ENCODE assay signal across 24 cellular contexts in genomic region chr10:131971591-131971990, GRCh38. TPM values are rescaled to one million over a fixed set of nuclear protein-coding genes. Genes with fewer than 3 reads are reported as not detected.
A peak's percentile ranks its signal among the peaks of the same experiment; 100 is the strongest.
DNase-seq lines count a peak whose midpoint lies in the region; ATAC-seq and TF ChIP-seq lines count a peak whose summit lies in the region.
"Had no signal": no experiment of that assay in that cellular context is flagged by ENCODE, and none has a peak within 500 bp of the region (broad histone marks: within the 10 kb centered on the region; RNA-seq: fewer than 3 reads in every experiment).

No MANE protein-coding gene starts in this region.

- TF ChIP-seq RAD21 in SK-N-SH (IDR thresholded peaks at IDR 0.05; ENCODE audit: low read length) = no peak

- no peaks in the 10 kb centered on the region for H3F3A ChIP-seq in SK-N-SH (replicated peaks; ENCODE audit: insufficient read depth)

- no peaks in the 10 kb centered on the region for H3K27me3 ChIP-seq in AG04450 (ENCODE audit: control insufficient read depth, insufficient read depth, low read length)
- no peaks in the 10 kb centered on the region for H3K27me3 ChIP-seq in SK-N-SH (ENCODE audit: insufficient read depth)
- H3K27me3 ChIP-seq: ascending aorta, esophagus muscularis mucosa, gastroesophageal sphincter, suprapubic skin, vagina had no signal

- 97% methylated on average over 7 of the region's 7 CpGs for WGBS in SK-N-SH (ENCODE audit: low lambda C conversion rate)

- H3K27ac ChIP-seq in AG04450 (ENCODE audit: low read depth, low read length) (peak overlapping the region; percentile 39), VCaP (peak overlapping the region; percentile 70), SK-N-SH (ENCODE audit: low read depth in 2 of 2, low read length in 1 of 2) (no peak overlapping the region; a peak in 1 of 4 replicates)
- H3K27ac ChIP-seq: esophagus muscularis mucosa, SK-N-MC, suprapubic skin, vagina had no signal

- H3K9me3 Mint-ChIP-seq in activated CD8-positive, alpha-beta memory T cell treated with anti-CD3 and anti-CD28 coated beads, Interleukin-2, amount 10 ng/mL, durations not matched to agents 7 days and 5 days (ENCODE audit: low read depth) = no peaks in the 10 kb centered on the region
- no peaks in the 10 kb centered on the region for H3K9me3 Mint-ChIP-seq in brain

- peaks cover 0 to 20% of the 10 kb centered on the region in 2 experiments; a peak in 2 of 4 replicates for H3K4me1 ChIP-seq in SK-N-SH (ENCODE audit: control insufficient read depth in 1 of 2, insufficient read depth in 2 of 2, low read depth in 1 of 2, low read length in 1 of 2)
- H3K4me1 ChIP-seq: ascending aorta had no signal

- no peak overlapping the region for H3K4me3 ChIP-seq in AG04450 (ENCODE audit: low read depth, low read length)
- H3K4me3 ChIP-seq in SK-N-SH (ENCODE audit: low read depth in 2 of 2, low read length in 1 of 2) = no peak overlapping the region
- H3K4me3 ChIP-seq: ascending aorta, esophagus muscularis mucosa, gastroesophageal sphincter, GM12878, SK-N-MC, suprapubic skin, vagina had no signal

- H2AFZ ChIP-seq in SK-N-SH (ENCODE audit: low read depth) = no peak overlapping the region

- ATAC-seq in activated CD8-positive, alpha-beta memory T cell treated with anti-CD3 and anti-CD28 coated beads, Interleukin-2, amount 10 ng/mL, durations not matched to agents 7 days and 5 days = no peak
- ATAC-seq in GM18511 (IDR thresholded peaks at IDR 0.05; ENCODE audit: unreplicated experiment) = no peak

- H4K20me1 ChIP-seq in SK-N-SH (ENCODE audit: insufficient read depth) = peaks cover 49% of the 10 kb centered on the region

- DNase-seq in activated CD8-positive, alpha-beta memory T cell treated with anti-CD3 and anti-CD28 coated beads, Interleukin-2, amount 10 ng/mL, durations not matched to agents 7 days and 5 days = no peak
- DNase-seq in activated CD8-positive, alpha-beta memory T cell treated with anti-CD3 and anti-CD28 coated beads for 24 hours = no peak
- DNase-seq in AG04450 (ENCODE audit: low read depth, low spot score) (no peak), HuH-7 (ENCODE audit: low spot score) (no peak), SK-N-SH (no peak)
- DNase-seq: ACHN; effector CD8-positive, alpha-beta T cell; GDM1; NCI-H1105; NCI-H2081; nucleus accumbens; stimulated activated CD4-positive, alpha-beta T cell treated with anti-CD3 and anti-CD28 coated beads, Interleukin-12 subunit alpha, Interleukin-12 subunit beta, amount 100 ng/mL, for 4 hours; stimulated activated CD8-positive, alpha-beta memory T cell treated with anti-CD3 and anti-CD28 coated beads, Interleukin-4, amount 100 ng/mL, for 48 hours had no signal

- peaks cover 40% of the 10 kb centered on the region for H3K36me3 Mint-ChIP-seq in activated CD8-positive, alpha-beta memory T cell treated with anti-CD3 and anti-CD28 coated beads, Interleukin-2, amount 10 ng/mL, durations not matched to agents 7 days and 5 days
- peaks cover 90% of the 10 kb centered on the region for H3K36me3 Mint-ChIP-seq in brain

- H3K9me3 ChIP-seq in AG04450 (ENCODE audit: control insufficient read depth, insufficient read depth, low read length) (no peaks in the 10 kb centered on the region; the same call in 1 of the 2 replicates), SK-N-SH (no peaks in the 10 kb centered on the region)
- H3K9me3 ChIP-seq: ascending aorta, esophagus muscularis mucosa, gastroesophageal sphincter, suprapubic skin, vagina had no signal

- peak overlapping the region; percentile 80 for H3K27ac Mint-ChIP-seq in activated CD8-positive, alpha-beta memory T cell treated with anti-CD3 and anti-CD28 coated beads, Interleukin-2, amount 10 ng/mL, durations not matched to agents 7 days and 5 days
- H3K27ac Mint-ChIP-seq in brain = peak overlapping the region in 3 of 5 experiments; percentile 15 to 93 (median 57)

- H3K9ac ChIP-seq in SK-N-SH = no peak overlapping the region

- POLR2A ChIA-PET in AG04450 (lab: Yijun Ruan, JAX) = no interaction called here
- POLR2A ChIA-PET in SK-N-SH (lab: Yijun Ruan, JAX) = no interaction called here

- CTCF ChIA-PET in activated CD8-positive, alpha-beta memory T cell treated with anti-CD3 and anti-CD28 coated beads, Interleukin-2, amount 10 ng/mL, durations not matched to agents 7 days and 5 days (lab: Charles Lee) = interaction anchor here (2.3 to 2.8 kb wide), 2 partner anchors 51 to 70 kb away, joined by 5 to 12 read pairs; no protein-coding TSS in a partner anchor
- CTCF ChIA-PET in AG04450 (lab: Charles Lee) (interaction anchor here (0.6 kb wide), 1 partner anchor 362 kb away, joined by 5 read pairs; no protein-coding TSS in a partner anchor), SK-N-SH (lab: Yijun Ruan, JAX) (interaction anchor here (0.9 to 1.1 kb wide), 2 partner anchors 9 to 52 kb away, joined by 3 to 4 read pairs; no protein-coding TSS in a partner anchor)

- peaks cover 46% of the 10 kb centered on the region for H3K4me1 Mint-ChIP-seq in activated CD8-positive, alpha-beta memory T cell treated with anti-CD3 and anti-CD28 coated beads, Interleukin-2, amount 10 ng/mL, durations not matched to agents 7 days and 5 days
- peaks cover 60% of the 10 kb centered on the region for H3K4me1 Mint-ChIP-seq in brain
- H3K4me1 Mint-ChIP-seq: CD14-positive monocyte had no signal

- H3K79me2 ChIP-seq in SK-N-SH (ENCODE audit: insufficient read depth) = peaks cover 64% of the 10 kb centered on the region

- H3K9me2 ChIP-seq in SK-N-SH = no peaks in the 10 kb centered on the region

- H3K36me3 ChIP-seq in SK-N-SH (replicated peaks in 1 of 2; ENCODE audit: control insufficient read depth in 1 of 2, insufficient read depth in 2 of 2, low read length in 1 of 2) = peaks cover 17 to 48% of the 10 kb centered on the region in 2 experiments

- H3K4me2 ChIP-seq in SK-N-SH = no peak overlapping the region

- no peak overlapping the region for H3K4me3 Mint-ChIP-seq in activated CD8-positive, alpha-beta memory T cell treated with anti-CD3 and anti-CD28 coated beads, Interleukin-2, amount 10 ng/mL, durations not matched to agents 7 days and 5 days
- H3K4me3 Mint-ChIP-seq in brain = peak overlapping the region in 3 of 5 experiments; percentile 9 to 48 (median 15)
- H3K4me3 Mint-ChIP-seq: CD14-positive monocyte had no signal

- TF ChIP-seq CTCF in AG04450 (IDR thresholded peaks at IDR 0.05; ENCODE audit: low read depth, low read length) (no peak), VCaP (conservative IDR thresholded peaks at IDR 0.05) (no peak), brain (conservative IDR thresholded peaks at IDR 0.05) (no peak), SK-N-SH (IDR thresholded peaks at IDR 0.05) (no peak)

- H3K27me3 Mint-ChIP-seq in activated CD8-positive, alpha-beta memory T cell treated with anti-CD3 and anti-CD28 coated beads, Interleukin-2, amount 10 ng/mL, durations not matched to agents 7 days and 5 days = no peaks in the 10 kb centered on the region
- peaks cover 2% of the 10 kb centered on the region for H3K27me3 Mint-ChIP-seq in brain

- no peak for TF ChIP-seq EP300 in SK-N-SH (IDR thresholded peaks at IDR 0.05; ENCODE audit: borderline replicate concordance in 1 of 2, low read depth in 1 of 2, low read length in 1 of 2)

TF ChIP-seq in SK-N-SH, 30 proteins besides CTCF, POLR2A, EP300 and RAD21 (continues in another document):
- TF ChIP-seq USF2 (IDR thresholded peaks at IDR 0.05; ENCODE audit: borderline replicate concordance, low read depth, low read length) = no peak
- TF ChIP-seq FOSL2 (IDR thresholded peaks at IDR 0.05; ENCODE audit: borderline replicate concordance, low read depth) = no peak
- no peak for TF ChIP-seq NRF1 (IDR thresholded peaks at IDR 0.05; ENCODE audit: low read depth, low read length)
- no peak for TF ChIP-seq NFIC (IDR thresholded peaks at IDR 0.05; ENCODE audit: borderline replicate concordance)
- no peak for TF ChIP-seq RXRA (IDR thresholded peaks at IDR 0.05; ENCODE audit: borderline replicate concordance, low read depth)
- no peak for TF ChIP-seq GATA2 (CRISPR knock-in tag; IDR thresholded peaks at IDR 0.05)
- TF ChIP-seq ZBTB33 (IDR thresholded peaks at IDR 0.05; ENCODE audit: borderline replicate concordance, low read depth) = no peak

RNA-seq across cellular contexts. Expression of gene BNIP3, which starts 10.1 kb away (rescaled TPM):
- 10 to 100 TPM; 21.9 to 39.2 TPM for total RNA-seq in activated CD8-positive, alpha-beta memory T cell treated with anti-CD3 and anti-CD28 coated beads, Interleukin-2, amount 10 ng/mL, durations not matched to agents 7 days and 5 days
- polyA plus RNA-seq in AG04450 (2011; rRNA removed) (68.6 and 73.5 TPM in 2 replicates), brain (ENCODE audit: insufficient read depth, low read depth, low replicate concordance) (43.7 TPM), SK-N-SH (2012; rRNA removed) (40.3 and 57.2 TPM in 2 replicates)
- 31.2 and 36.1 TPM in 2 replicates for polyA minus RNA-seq in AG04450 (2011; rRNA and poly(A)+ RNA removed)
- polyA plus RNA-seq in SK-N-SH (2012; cell fraction: cytosol; rRNA removed) = 50.0 and 53.3 TPM in 2 replicates
- 47.8 and 56.3 TPM in 2 replicates for polyA plus RNA-seq in SK-N-SH (2012; cell fraction: nucleus; rRNA removed)

Comparison
In these comparisons a context has a peak if more than half of its experiments do, and no peak if none do; other contexts are left out.
1. H3K27ac ChIP-seq: peak in AG04450 (single experiment) and VCaP (single experiment); none in SK-N-SH (0 of 2).